21 cellular contexts compared by ENCODE assay signal in the genomic region with DNA sequence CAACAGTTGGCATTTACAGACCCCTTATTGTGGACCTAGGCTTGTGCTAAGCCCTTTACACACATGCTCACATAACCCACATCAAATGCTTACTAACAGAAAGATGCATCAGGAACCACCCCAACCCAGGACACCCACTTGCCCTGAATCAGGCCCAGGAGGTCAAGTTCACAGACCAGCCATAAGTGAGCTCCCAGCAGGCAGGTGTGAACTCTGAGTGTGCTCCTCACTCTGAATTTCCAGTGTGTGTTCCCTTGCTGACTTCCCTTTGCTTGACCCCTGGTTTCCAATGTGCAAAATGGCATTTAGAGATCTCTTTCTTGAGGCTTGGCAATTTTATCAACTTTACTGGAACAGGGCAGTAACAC.
DNase-seq lines count a peak whose midpoint lies in the region; ATAC-seq, FAIRE-seq and TF ChIP-seq lines count a peak whose summit lies in the region.
"Had no signal": no experiment of that assay in that cellular context is flagged by ENCODE, and none has a peak within 500 bp of the region (broad histone marks: within the 10 kb centered on the region; RNA-seq: fewer than 3 reads in every experiment).

No MANE protein-coding gene starts in this region.

- no TSS peak for BruUV-seq in K562 (replicated peaks; lab: Mats Ljungman, UMichigan)

- peak overlapping the region; percentile 53 for H3K4me2 ChIP-seq in BLaER1
- peak overlapping the region; percentile 89 for H3K4me2 ChIP-seq in K562 (ENCODE audit: insufficient read depth, low read length)

- ATAC-seq in K562 (peak; percentile 64), right cardiac atrium (peak in 1 of 2 donors; percentile 55), psoas muscle (no peak)
- ATAC-seq: HCT116; left lobe of liver; naive thymus-derived CD8-positive, alpha-beta T cell had no signal

- H3K36me3 ChIP-seq in BLaER1, result no peaks in the 10 kb centered on the region
- H3K36me3 ChIP-seq in K562 (ENCODE audit: control insufficient read depth, insufficient read depth, low read length), result no peaks in the 10 kb centered on the region
- H3K36me3 ChIP-seq in psoas muscle (ENCODE audit: insufficient read depth in 1 of 2, low read depth in 1 of 2), result no peaks in the 10 kb centered on the region
- H3K36me3 ChIP-seq: breast epithelium had no signal

- no peak for TF ChIP-seq EP300 in K562 (IDR thresholded peaks at IDR 0.05; ENCODE audit: low read length)

- no peak for FAIRE-seq in K562 (lab: Jason Lieb, UNC)

- CTCF ChIA-PET in K562 (lab: Yijun Ruan, JAX; ENCODE audit: low intra/inter-chr PET ratio) (no interaction called here), HEK293T (lab: Yijun Ruan, JAX) (no interaction called here)

- H3K27me3 ChIP-seq in BLaER1 (no peaks in the 10 kb centered on the region), K562 (ENCODE audit: control insufficient read depth in 2 of 2, insufficient read depth in 2 of 2, low read length in 2 of 2) (no peaks in the 10 kb centered on the region), right cardiac atrium (ENCODE audit: control insufficient read depth, insufficient read depth) (no peaks in the 10 kb centered on the region), psoas muscle (ENCODE audit: insufficient read depth in 3 of 3, low read length in 2 of 3) (no peaks in the 10 kb centered on the region)
- H3K27me3 ChIP-seq: breast epithelium had no signal

- H3K79me2 ChIP-seq in K562 (ENCODE audit: control insufficient read depth, insufficient read depth, low read length), result no peaks in the 10 kb centered on the region

- H3K27ac ChIP-seq in BLaER1 (no peak overlapping the region), K562 (ENCODE audit: extremely low read depth, low read depth, low read length) (peak overlapping the region; percentile 93), right cardiac atrium (ENCODE audit: low read length) (peak overlapping the region; percentile 50), psoas muscle (peak overlapping the region; percentile 9)

- H2AFZ ChIP-seq in K562 (ENCODE audit: low read depth, low read length), result peak overlapping the region; percentile 83

- H4K20me1 ChIP-seq in BLaER1, result no peaks in the 10 kb centered on the region
- H4K20me1 ChIP-seq in K562 (replicated peaks; ENCODE audit: control insufficient read depth, insufficient read depth, low read length), result no peaks in the 10 kb centered on the region

- no peak for TF ChIP-seq POLR2A in K562 (conservative IDR thresholded peaks at IDR 0.05)

- H3K9ac ChIP-seq in BLaER1, result no peak overlapping the region
- peak overlapping the region in 1 of 2 experiments; percentile 72; a peak in 3 of 4 replicates for H3K9ac ChIP-seq in K562 (ENCODE audit: insufficient read depth in 1 of 2, low read depth in 2 of 2, low read length in 2 of 2)

- TF ChIP-seq CTCF in K562 (IDR thresholded peaks at IDR 0.05 in 2 of 3, conservative IDR thresholded peaks at IDR 0.05 in 1 of 3; ENCODE audit: insufficient read depth in 2 of 3, low read depth in 1 of 3, low read length in 3 of 3) (no peak), psoas muscle (IDR thresholded peaks at IDR 0.05) (no peak)

- H3K9me1 ChIP-seq in K562 (ENCODE audit: control insufficient read depth, insufficient read depth, low read length), result no peaks in the 10 kb centered on the region

- no peak for TF ChIP-seq RAD21 in K562 (CRISPR knock-in tag; conservative IDR thresholded peaks at IDR 0.05 in 1 of 2, IDR thresholded peaks at IDR 0.05 in 1 of 2)

- DNase-seq in K562 (ENCODE audit: extremely low read depth in 1 of 4, low spot score in 3 of 4) (peak in 2 of 4 experiments; percentile 48 to 52), right cardiac atrium (no peak), psoas muscle (no peak), NCI-H2227 (lab: John Stamatoyannopoulos, UW; ENCODE audit: unreplicated experiment) (no peak), HEK293T (ENCODE audit: extremely low spot score) (no peak), OCI-M1 (lab: John Stamatoyannopoulos, UW) (no peak), G401 (ENCODE audit: low spot score) (no peak)
- DNase-seq: activated CD4-positive, alpha-beta memory T cell treated with anti-CD3 and anti-CD28 coated beads for 36 hours; activated naive CD8-positive, alpha-beta T cell treated with anti-CD3 and anti-CD28 coated beads, Interleukin-2, amount 10 ng/mL, durations not matched to agents 7 days and 5 days; activated T-cell treated with anti-CD3 and anti-CD28 coated beads, Interleukin-2, amount 50 U/mL, for 24 hours; Caco-2; effector CD4-positive, alpha-beta T cell; EL; naive thymus-derived CD8-positive, alpha-beta T cell; NCI-H1694 treated with DMSO at 0.1 percent for 48 hours; stimulated activated CD4-positive, alpha-beta T cell treated with anti-CD3 and anti-CD28 coated beads, Interleukin-15, amount 100 ng/mL, for 24 hours; stimulated activated naive CD4-positive, alpha-beta T cell had no signal

- POLR2A ChIA-PET in K562 (lab: Yijun Ruan, JAX), result interaction anchor here (0.6 to 3.9 kb wide), 10 partner anchors 10 to 177 kb away, joined by 3 to 20 read pairs (median 4); no protein-coding TSS in a partner anchor
- POLR2A ChIA-PET in HEK293T (lab: Yijun Ruan, JAX), result no interaction called here

- no peaks in the 10 kb centered on the region for H3K9me3 ChIP-seq in BLaER1
- no peaks in the 10 kb centered on the region for H3K9me3 ChIP-seq in K562 (replicated peaks; ENCODE audit: control insufficient read depth, insufficient read depth, low read depth, low read length)
- no peaks in the 10 kb centered on the region for H3K9me3 ChIP-seq in right cardiac atrium (ENCODE audit: control insufficient read depth, low read length)
- H3K9me3 ChIP-seq in psoas muscle, result no peaks in the 10 kb centered on the region
- H3K9me3 ChIP-seq: breast epithelium, Caco-2 had no signal

- H3K4me3 ChIP-seq in BLaER1 (no peak overlapping the region), K562 (no peak overlapping the region), right cardiac atrium (ENCODE audit: low read length) (no peak overlapping the region), psoas muscle (no peak overlapping the region)
- H3K4me3 ChIP-seq: breast epithelium had no signal

- peaks cover 52% of the 10 kb centered on the region for H3K4me1 ChIP-seq in BLaER1
- peaks cover 44 to 64% of the 10 kb centered on the region in 2 experiments for H3K4me1 ChIP-seq in K562 (replicated peaks in 1 of 2; ENCODE audit: control insufficient read depth in 2 of 2, insufficient read depth in 2 of 2, low read length in 2 of 2)
- peaks cover 7% of the 10 kb centered on the region for H3K4me1 ChIP-seq in right cardiac atrium (ENCODE audit: control insufficient read depth, insufficient read depth, low read length)
- H3K4me1 ChIP-seq in psoas muscle, result peaks cover 39% of the 10 kb centered on the region
- H3K4me1 ChIP-seq: Caco-2 had no signal

- intact Hi-C loops in K562 (cut with micrococcal nuclease), result no loop called here
- intact Hi-C loops in right cardiac atrium (cut with DNase I), result loop anchor here in 1 of 4 donors (10.0 kb wide), 1 partner anchor 183 kb away; no protein-coding TSS in a partner anchor
- intact Hi-C loops in psoas muscle (cut with DNase I), result loop anchor here (2.0 to 5.0 kb wide), 2 partner anchors 86 to 119 kb away; no protein-coding TSS in a partner anchor

- in situ Hi-C loops in K562 (cut with MboI) (no loop called here), G401 (cut with HindIII; ENCODE audit: low sequenced_read_pairs) (no loop called here)

TF ChIP-seq in HEK293T, 16 proteins besides CTCF, POLR2A, EP300 and RAD21:
- TF ChIP-seq CTBP1 (IDR thresholded peaks at IDR 0.05; ENCODE audit: borderline replicate concordance), result no peak
- no peak for TF ChIP-seq L3MBTL2 (conservative IDR thresholded peaks at IDR 0.05)
